Comparison of ENCODE assay signal across 9 cellular contexts in the genomic region with DNA sequence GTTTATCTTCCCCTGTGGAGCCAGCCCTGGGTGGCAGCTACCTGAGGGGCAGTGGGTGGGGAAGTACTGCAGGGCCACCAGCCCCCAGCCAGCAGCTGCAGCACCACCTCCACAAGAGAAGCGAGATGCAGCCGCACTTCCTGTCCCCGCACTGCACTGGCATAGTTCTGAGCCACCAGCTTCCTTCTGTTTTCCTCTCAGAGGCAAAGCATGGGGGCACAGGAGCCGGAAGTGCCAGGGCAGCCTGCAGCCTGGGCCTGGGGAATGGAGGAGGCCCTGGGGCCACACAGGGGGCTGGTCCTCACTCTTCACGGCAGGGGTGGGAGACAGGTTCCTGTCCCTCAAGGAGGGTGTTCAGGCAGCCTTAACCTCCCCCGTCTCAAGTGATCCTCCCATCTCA. TPM values are rescaled to one million over a fixed set of nuclear protein-coding genes. Genes with fewer than 3 reads are reported as not detected.
A peak's percentile ranks its signal among the peaks of the same experiment; 100 is the strongest.
DNase-seq lines count a peak whose midpoint lies in the region; ATAC-seq and TF ChIP-seq lines count a peak whose summit lies in the region.
"Had no signal": no experiment of that assay in that cellular context is flagged by ENCODE, and none has a peak within 500 bp of the region (broad histone marks: within the 10 kb centered on the region; RNA-seq: fewer than 3 reads in every experiment).

No MANE protein-coding gene starts in this region.

- H3K4me3 ChIP-seq in mesenchymal stem cell (ENCODE audit: insufficient read depth in 1 of 2, low read depth in 1 of 2, low read length in 2 of 2), result no peak overlapping the region
- H3K4me3 ChIP-seq in uterus, result no peak overlapping the region

- H3K9me3 ChIP-seq in mesenchymal stem cell (ENCODE audit: control insufficient read depth, low read length) (no peaks in the 10 kb centered on the region), uterus (no peaks in the 10 kb centered on the region)

- H3K36me3 ChIP-seq in mesenchymal stem cell (ENCODE audit: control insufficient read depth in 1 of 2, insufficient read depth in 2 of 2, low read depth in 1 of 2, low read length in 2 of 2) (peaks cover 43 to 81% of the 10 kb centered on the region in 2 experiments), uterus (no peaks in the 10 kb centered on the region)

- no peak overlapping the region for H3K4me2 ChIP-seq in mesenchymal stem cell (ENCODE audit: low read length, poor library complexity, severe bottlenecking)

- no peak overlapping the region for H3K4me3 Mint-ChIP-seq in Calu3 (ENCODE audit: low read depth, unreplicated experiment)
- H3K4me3 Mint-ChIP-seq: brain had no signal

- CTCF ChIA-PET in Calu3 (lab: Charles Lee), result no interaction called here

- H3K27me3 Mint-ChIP-seq in Calu3 (ENCODE audit: unreplicated experiment), result no peaks in the 10 kb centered on the region
- H3K27me3 Mint-ChIP-seq: brain had no signal

- H4K8ac ChIP-seq in mesenchymal stem cell (ENCODE audit: low read length), result no peak overlapping the region

- H3K9ac ChIP-seq in mesenchymal stem cell (ENCODE audit: low read length), result peak overlapping the region; percentile 57

- DNase-seq in stimulated activated CD4-positive, alpha-beta T cell treated with anti-CD3 and anti-CD28 coated beads, Interleukin-2, amount 100 ng/mL, for 24 hours, result peak; percentile 48 to 52
- no peak for DNase-seq in stimulated activated CD4-positive, alpha-beta T cell treated with anti-CD3 and anti-CD28 coated beads, Interleukin-1b, Interleukin-23, amount 100 ng/mL, for 48 hours
- DNase-seq in activated effector memory CD4-positive, alpha-beta T cell treated with Interleukin-2 at 50 U/mL for 16 hours, result peak; percentile 55
- DNase-seq in mesenchymal stem cell (no peak), uterus (no peak), Calu3 (no peak)

- no peaks in the 10 kb centered on the region for H3K9me3 Mint-ChIP-seq in Calu3 (ENCODE audit: low read depth, unreplicated experiment)
- H3K9me3 Mint-ChIP-seq: brain had no signal

- H2BK5ac ChIP-seq in mesenchymal stem cell (ENCODE audit: low read depth, low read length, poor library complexity, severe bottlenecking), result no peak overlapping the region

- ATAC-seq in GM19395 (IDR thresholded peaks at IDR 0.05; ENCODE audit: unreplicated experiment) (no peak), HG02623 (IDR thresholded peaks at IDR 0.05; ENCODE audit: unreplicated experiment) (no peak)

- peaks cover 7% of the 10 kb centered on the region for H3K79me1 ChIP-seq in mesenchymal stem cell (replicated peaks; ENCODE audit: low read length, poor library complexity, severe bottlenecking)

- no peak overlapping the region for H2AFZ ChIP-seq in mesenchymal stem cell (ENCODE audit: low read depth, low read length)

- peak overlapping the region in 1 of 2 experiments; percentile 27 for H3K23ac ChIP-seq in mesenchymal stem cell (ENCODE audit: low read length in 2 of 2)

- 91% methylated on average over 6 of the region's 6 CpGs for WGBS in mesenchymal stem cell

- H3K4ac ChIP-seq in mesenchymal stem cell (ENCODE audit: low read depth in 1 of 2, low read length in 2 of 2), result no peak overlapping the region

- no peak overlapping the region for H2BK120ac ChIP-seq in mesenchymal stem cell (ENCODE audit: low read depth, low read length)

- peak overlapping the region; percentile 33 for H2AK5ac ChIP-seq in mesenchymal stem cell (ENCODE audit: low read length, severe bottlenecking)

- no peak overlapping the region for H2BK12ac ChIP-seq in mesenchymal stem cell (ENCODE audit: low read length in 2 of 2)

- no peak overlapping the region for H2BK15ac ChIP-seq in mesenchymal stem cell (ENCODE audit: low read depth, poor library complexity, severe bottlenecking)

- H3K27ac ChIP-seq in mesenchymal stem cell (ENCODE audit: low read length, poor library complexity, severe bottlenecking), result no peak overlapping the region
- peak overlapping the region; percentile 79 to 87 for H3K27ac ChIP-seq in uterus

- peaks cover 43% of the 10 kb centered on the region for H3K36me3 Mint-ChIP-seq in Calu3 (ENCODE audit: insufficient read depth, unreplicated experiment)

- intact Hi-C loops in uterus (cut with DNase I; ENCODE audit: low total_unique reads), result no loop called here
- intact Hi-C loops in Calu3 (cut with micrococcal nuclease; ENCODE audit: unreplicated experiment), result no loop called here

- no peak overlapping the region for H3K27ac Mint-ChIP-seq in Calu3 (ENCODE audit: unreplicated experiment)

- H3K4me1 ChIP-seq in mesenchymal stem cell (ENCODE audit: control insufficient read depth, insufficient read depth, low read depth, low read length) (peaks cover 50% of the 10 kb centered on the region), uterus (peaks cover 7 to 8% of the 10 kb centered on the region in 2 donors)

- peak overlapping the region in 1 of 2 experiments; percentile 23 for H3K18ac ChIP-seq in mesenchymal stem cell (ENCODE audit: low read depth in 1 of 2, low read length in 2 of 2)

- H4K91ac ChIP-seq in mesenchymal stem cell (ENCODE audit: low read length), result no peak overlapping the region

- no peak for TF ChIP-seq CTCF in uterus (IDR thresholded peaks at IDR 0.05)
- no peak for TF ChIP-seq CTCF in Calu3 (IDR thresholded peaks at IDR 0.05; ENCODE audit: unreplicated experiment)

- H3K27me3 ChIP-seq in mesenchymal stem cell (ENCODE audit: control insufficient read depth in 1 of 2, insufficient read depth in 1 of 2, low read length in 2 of 2) (no peaks in the 10 kb centered on the region), uterus (no peaks in the 10 kb centered on the region)

- TF ChIP-seq POLR2A in uterus (IDR thresholded peaks at IDR 0.05), result no peak

- H3K14ac ChIP-seq in mesenchymal stem cell (ENCODE audit: low read length in 2 of 2), result no peak overlapping the region

- no peaks in the 10 kb centered on the region for H3K4me1 Mint-ChIP-seq in Calu3 (ENCODE audit: low read depth, unreplicated experiment)

- no TSS peak for BruUV-seq in Calu3 (replicated peaks; lab: Mats Ljungman, UMichigan)

RNA-seq across cellular contexts. Expression of gene SH3BP1, which starts 11.9 kb away (rescaled TPM):
- polyA plus RNA-seq in mesenchymal stem cell (2013, experiment 1 of 2), result 15.4 TPM
- 15.0 TPM for polyA plus RNA-seq in mesenchymal stem cell (2013, experiment 2 of 2)
- total RNA-seq in uterus (10 to 100 TPM in 3 of 4 donors, 1 to 10 TPM in 1; 7.4 to 26.2 (median 14.2) TPM), Calu3 (2022) (13.0 and 17.6 TPM in 2 replicates)

RNA-seq across cellular contexts. Expression of gene GGA1, which starts 18.9 kb away (rescaled TPM):
- polyA plus RNA-seq in mesenchymal stem cell (2013, experiment 1 of 2), result 25.3 TPM
- polyA plus RNA-seq in mesenchymal stem cell (2013, experiment 2 of 2), result 23.1 TPM
- total RNA-seq in uterus, result 10 to 100 TPM; 16.7 to 78.0 (median 35.3) TPM
- total RNA-seq in Calu3 (2022), result 89.8 and 95.3 TPM in 2 replicates

RNA-seq across cellular contexts. Expression of gene PDXP, which starts 31.0 kb away (rescaled TPM):
- polyA plus RNA-seq in mesenchymal stem cell (2013, experiment 1 of 2), result 7.5 TPM
- polyA plus RNA-seq in mesenchymal stem cell (2013, experiment 2 of 2), result 6.7 TPM
- total RNA-seq in uterus, result 10 to 100 TPM in 1 of 4 donors, 1 to 10 TPM in 2, under 1 TPM in 1; 0.88 to 10.7 (median 3.7) TPM
- total RNA-seq in Calu3 (2022), result 18.4 and 21.4 TPM in 2 replicates

RNA-seq across cellular contexts. Expression of gene LGALS2, which starts 47.7 kb away (rescaled TPM):
- polyA plus RNA-seq in mesenchymal stem cell (2013, experiment 1 of 2), result not detected
- polyA plus RNA-seq in mesenchymal stem cell (2013, experiment 2 of 2), result not detected
- total RNA-seq in uterus (not detected), Calu3 (2022) (0.90 and 1.2 TPM in 2 replicates)

RNA-seq across cellular contexts. Expression of gene LGALS1, which starts 47.9 kb away (rescaled TPM):
- polyA plus RNA-seq in mesenchymal stem cell (2013, experiment 1 of 2), result 4,707 TPM
- polyA plus RNA-seq in mesenchymal stem cell (2013, experiment 2 of 2), result 4,802 TPM
- 1,000 to 10,000 TPM; 1,421 to 3,100 (median 2,146) TPM for total RNA-seq in uterus
- 61.4 and 72.3 TPM in 2 replicates for total RNA-seq in Calu3 (2022)

Comparison
In these comparisons a context has a peak if more than half of its experiments do, and no peak if none do; other contexts are left out.
1. DNase-seq: peak in stimulated activated CD4-positive, alpha-beta T cell treated with anti-CD3 and anti-CD28 coated beads, Interleukin-2, amount 100 ng/mL, for 24 hours (2 of 2) and activated effector memory CD4-positive, alpha-beta T cell treated with Interleukin-2 at 50 U/mL for 16 hours (single experiment); none in stimulated activated CD4-positive, alpha-beta T cell treated with anti-CD3 and anti-CD28 coated beads, Interleukin-1b, Interleukin-23, amount 100 ng/mL, for 48 hours (single experiment), mesenchymal stem cell (single experiment), uterus (0 of 2) and Calu3 (single experiment).